Comparison of ENCODE assay signal across 2 cellular contexts in genomic region chr12:31626270-31626669, GRCh38.
TF ChIP-seq lines count a peak whose summit lies in the region.

No MANE protein-coding gene starts in this region.

TF ChIP-seq in GM12878, 131 proteins besides CTCF, POLR2A, EP300 and RAD21:
- TF ChIP-seq DPF2 (IDR thresholded peaks at IDR 0.05) (no peak), RUNX3 (IDR thresholded peaks at IDR 0.05; ENCODE audit: low read length) (0 out of 2 replicates have a peak, but pooled peaks have one; percentile 4)

TF ChIP-seq in GM12891, 5 proteins besides CTCF, POLR2A, EP300 and RAD21:
- no peak for TF ChIP-seq SPI1 (IDR thresholded peaks at IDR 0.05; ENCODE audit: low read depth, low read length)
- no peak for TF ChIP-seq POLR2AphosphoS5 (IDR thresholded peaks at IDR 0.05; ENCODE audit: low read depth, low read length)
- TF ChIP-seq PAX5 (IDR thresholded peaks at IDR 0.05; ENCODE audit: insufficient read depth, low read length, severe bottlenecking): no peak
- no peak for TF ChIP-seq POU2F2 (IDR thresholded peaks at IDR 0.05; ENCODE audit: low read depth, low read length)
- no peak for TF ChIP-seq TAF1 (IDR thresholded peaks at IDR 0.05; ENCODE audit: low read depth, low read length)
